Comparison of ENCODE assay signal across 7 cellular contexts in the genomic region with DNA sequence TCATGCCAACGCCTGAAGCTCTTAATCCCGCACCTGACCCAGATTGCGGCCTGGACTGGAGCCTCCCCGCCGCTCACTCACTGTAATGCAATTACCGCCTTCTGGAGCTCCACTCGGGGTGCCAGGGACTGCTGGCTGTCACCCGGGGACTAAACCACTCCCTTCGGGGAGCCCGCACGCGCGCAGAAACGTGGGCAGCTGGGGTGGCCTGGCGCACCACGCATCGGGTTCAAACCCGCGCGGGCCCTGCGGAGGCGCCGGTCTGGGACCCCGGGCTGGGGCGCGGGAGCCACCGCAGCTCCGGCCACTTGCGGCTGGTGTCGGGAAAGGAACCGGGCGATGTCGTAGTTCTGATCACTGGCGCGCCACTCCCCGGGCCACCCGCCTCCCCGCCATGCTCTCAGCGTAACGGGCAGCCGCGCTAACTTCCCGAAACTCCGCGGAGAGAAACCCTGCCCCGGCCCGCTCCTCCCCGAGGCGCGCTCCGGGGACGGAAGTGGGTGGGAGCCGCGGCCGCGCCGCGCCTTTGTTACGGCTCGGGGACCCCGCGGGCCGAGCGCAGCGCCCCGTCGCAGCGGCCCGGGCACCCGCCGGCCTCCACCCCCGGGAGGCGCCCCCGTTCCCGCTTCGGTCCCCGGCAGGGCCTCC.
DNase-seq lines count a peak whose midpoint lies in the region; ATAC-seq and TF ChIP-seq lines count a peak whose summit lies in the region.

No MANE protein-coding gene starts in this region.

- peak overlapping the region in 9 of 10 donors; percentile 58 to 92 (median 73) for H3K27ac Mint-ChIP-seq in naive thymus-derived CD8-positive, alpha-beta T cell

- peaks cover 0 to 2% (median 0%) of the 10 kb centered on the region in 5 donors for H3K27me3 Mint-ChIP-seq in naive thymus-derived CD8-positive, alpha-beta T cell

- peaks cover 26 to 54% (median 49%) of the 10 kb centered on the region in 4 donors for H3K4me1 Mint-ChIP-seq in naive thymus-derived CD8-positive, alpha-beta T cell

- H3K4me1 ChIP-seq in esophagus muscularis mucosa = peaks cover 0 to 53% (median 36%) of the 10 kb centered on the region in 4 donors
- peaks cover 41% of the 10 kb centered on the region for H3K4me1 ChIP-seq in stomach smooth muscle (ENCODE audit: control insufficient read depth, insufficient read depth, low read length)

- peak; percentile 9 for TF ChIP-seq POLR2A in esophagus muscularis mucosa (IDR thresholded peaks at IDR 0.05; ENCODE audit: low read depth)

- no peaks in the 10 kb centered on the region for H3K27me3 ChIP-seq in esophagus muscularis mucosa
- H3K27me3 ChIP-seq in stomach smooth muscle (ENCODE audit: control insufficient read depth in 1 of 2, insufficient read depth in 2 of 2, low read length in 2 of 2) = no peaks in the 10 kb centered on the region

- no peak for TF ChIP-seq EP300 in esophagus muscularis mucosa (IDR thresholded peaks at IDR 0.05)

- POLR2A ChIA-PET in naive thymus-derived CD8-positive, alpha-beta T cell (lab: Charles Lee) = interaction anchor here (0.5 to 3.3 kb wide), 6 partner anchors 9 to 101 kb away, joined by 3 to 33 read pairs (median 5); no protein-coding TSS in a partner anchor

- ATAC-seq in GM18498 (IDR thresholded peaks at IDR 0.05; ENCODE audit: unreplicated experiment) (peak; percentile 68), HG02571 (IDR thresholded peaks at IDR 0.05; ENCODE audit: unreplicated experiment) (peak; percentile 39)
- ATAC-seq in naive thymus-derived CD8-positive, alpha-beta T cell = peak; percentile 66 to 70

- H3K4me3 Mint-ChIP-seq in naive thymus-derived CD8-positive, alpha-beta T cell = peak overlapping the region; percentile 83 to 93 (median 88)

- H3K9me3 ChIP-seq in esophagus muscularis mucosa = no peaks in the 10 kb centered on the region
- H3K9me3 ChIP-seq in stomach smooth muscle (ENCODE audit: control insufficient read depth in 2 of 2, low read length in 2 of 2) = no peaks in the 10 kb centered on the region

- TF ChIP-seq CTCF in esophagus muscularis mucosa (IDR thresholded peaks at IDR 0.05) = no peak

- H3K9me3 Mint-ChIP-seq in naive thymus-derived CD8-positive, alpha-beta T cell = no peaks in the 10 kb centered on the region

- H3K27ac ChIP-seq in esophagus muscularis mucosa (replicated peaks in 1 of 4) (peak overlapping the region; percentile 95 to 99 (median 98)), stomach smooth muscle (ENCODE audit: low read length) (peak overlapping the region; percentile 98)

- peaks cover 0 to 8% (median 5%) of the 10 kb centered on the region in 3 donors for H3K36me3 Mint-ChIP-seq in naive thymus-derived CD8-positive, alpha-beta T cell

- H3K36me3 ChIP-seq in esophagus muscularis mucosa (peaks cover 0 to 8% (median under 1%) of the 10 kb centered on the region in 4 donors), stomach smooth muscle (ENCODE audit: control insufficient read depth in 2 of 2, insufficient read depth in 2 of 2, low read length in 2 of 2) (no peaks in the 10 kb centered on the region)

- H3K4me3 ChIP-seq in esophagus muscularis mucosa (peak overlapping the region; percentile 80 to 87 (median 84)), stomach smooth muscle (ENCODE audit: low read length in 2 of 2) (peak overlapping the region; percentile 48 to 95)

- DNase-seq in NCI-H146 (lab: John Stamatoyannopoulos, UW) (peak; percentile 58), activated T-cell treated with anti-CD3 and anti-CD28 coated beads for 48 hours (ENCODE audit: low read depth) (peak; percentile 53), esophagus muscularis mucosa (ENCODE audit: extremely low spot score) (no peak)
- DNase-seq in naive thymus-derived CD8-positive, alpha-beta T cell = peak; percentile 31 to 73 (median 52)

- intact Hi-C loops in esophagus muscularis mucosa (cut with DNase I) = loop anchor here (2.0 to 10.0 kb wide), 4 partner anchors 77 to 270 kb away; no protein-coding TSS in a partner anchor

- H3K9ac ChIP-seq in stomach smooth muscle (ENCODE audit: low read length in 2 of 2) = peak overlapping the region; percentile 67 to 98

- WGBS in esophagus muscularis mucosa = 1% methylated on average over 33 of the region's 77 CpGs
